Comparison of ENCODE assay signal across 15 cellular contexts in genomic region chr17:74054249-74054648, GRCh38.
DNase-seq lines count a peak whose midpoint lies in the region; ATAC-seq and TF ChIP-seq lines count a peak whose summit lies in the region.
"Had no signal": no experiment of that assay in that cellular context is flagged by ENCODE, and none has a peak within 500 bp of the region (broad histone marks: within the 10 kb centered on the region; RNA-seq: fewer than 3 reads in every experiment).

No MANE protein-coding gene starts in this region.

- no CpG with 5 or more reads among the region's 4 CpGs for WGBS in H9 (ENCODE audit: extremely low coverage, insufficient read length, low lambda C conversion rate)
- 80 to 87% methylated on average over 2 to 4 of the region's 4 CpGs for WGBS in endodermal cell (ENCODE audit: insufficient coverage in 1 of 2, insufficient read length in 1 of 2), 2 experiments
- WGBS in neuronal stem cell (ENCODE audit: extremely low coverage in 2 of 2, insufficient read length in 2 of 2, insufficient replicate concordance in 1 of 2), 2 donors: no CpG with 5 or more reads among the region's 4 CpGs

- H3K18ac ChIP-seq in H9 (ENCODE audit: insufficient read length, low read depth, low read length): peak overlapping the region; percentile 19
- peak overlapping the region; percentile 22 for H3K18ac ChIP-seq in neuronal stem cell (ENCODE audit: low read length)

- H3K79me1 ChIP-seq in H9 (ENCODE audit: insufficient read depth, low read depth, low read length, poor library complexity, severe bottlenecking) (no peaks in the 10 kb centered on the region), neuronal stem cell (ENCODE audit: low read depth, low read length) (no peaks in the 10 kb centered on the region)

- no peaks in the 10 kb centered on the region for H3K9me3 ChIP-seq in H9 (ENCODE audit: control insufficient read depth, low read depth, low read length)
- H3K9me3 ChIP-seq in endodermal cell (ENCODE audit: control insufficient read depth, low read length): peaks cover 5% of the 10 kb centered on the region
- H3K9me3 ChIP-seq in neuronal stem cell (replicated peaks in 1 of 2; ENCODE audit: control insufficient read depth in 2 of 2, insufficient read depth in 1 of 2, low read depth in 1 of 2, low read length in 2 of 2): peaks cover 0 to 2% of the 10 kb centered on the region in 2 donors
- H3K9me3 ChIP-seq in naive thymus-derived CD4-positive, alpha-beta T cell (ENCODE audit: control insufficient read depth in 2 of 3, low read length in 3 of 3): no peaks in the 10 kb centered on the region
- H3K9me3 ChIP-seq: Caco-2 had no signal

- H4K5ac ChIP-seq in H9 (ENCODE audit: insufficient read length, low read depth, low read length): no peak overlapping the region

- H3K9me3 Mint-ChIP-seq in H9 (peaks cover 4 to 6% of the 10 kb centered on the region in 2 experiments; a peak in 2 of 5 replicates), endodermal cell (no peaks in the 10 kb centered on the region)
- no peaks in the 10 kb centered on the region for H3K9me3 Mint-ChIP-seq in naive thymus-derived CD4-positive, alpha-beta T cell
- H3K9me3 Mint-ChIP-seq: CD4-positive, alpha-beta memory T cell had no signal

- no peak overlapping the region for H2BK15ac ChIP-seq in H9 (ENCODE audit: low read depth, low read length)
- no peak overlapping the region for H2BK15ac ChIP-seq in neuronal stem cell (ENCODE audit: low read length)

- CTCF ChIA-PET in naive thymus-derived CD4-positive, alpha-beta T cell (lab: Charles Lee): no interaction called here

- H3K4me3 ChIP-seq in endodermal cell (ENCODE audit: low read length): no peak overlapping the region
- H3K4me3 ChIP-seq in neuronal stem cell (ENCODE audit: low read length in 2 of 2): no peak overlapping the region
- no peak overlapping the region for H3K4me3 ChIP-seq in naive thymus-derived CD4-positive, alpha-beta T cell (ENCODE audit: low read length)
- H3K4me3 ChIP-seq: GM23338 had no signal

- H4K20me1 ChIP-seq in H9 (ENCODE audit: control insufficient read depth, insufficient read depth, insufficient read length): no peaks in the 10 kb centered on the region

- H3K36me3 ChIP-seq in endodermal cell (ENCODE audit: control insufficient read depth, insufficient read depth, low read length) (no peaks in the 10 kb centered on the region), neuronal stem cell (replicated peaks in 1 of 2; ENCODE audit: control insufficient read depth in 2 of 2, insufficient read depth in 2 of 2, low read length in 2 of 2) (no peaks in the 10 kb centered on the region)
- no peaks in the 10 kb centered on the region for H3K36me3 ChIP-seq in naive thymus-derived CD4-positive, alpha-beta T cell (ENCODE audit: control insufficient read depth in 2 of 3, insufficient read depth in 3 of 3, low read length in 3 of 3)

- no peak overlapping the region for H2BK5ac ChIP-seq in H9 (ENCODE audit: insufficient read length, low read length)
- no peak overlapping the region for H2BK5ac ChIP-seq in neuronal stem cell (ENCODE audit: low read length)

- POLR2A ChIA-PET in naive thymus-derived CD4-positive, alpha-beta T cell (lab: Charles Lee): no interaction called here

- intact Hi-C loops in naive thymus-derived CD4-positive, alpha-beta T cell (cut with micrococcal nuclease): no loop called here

- H3K27me3 ChIP-seq in H9 (ENCODE audit: insufficient read depth, low read length): no peaks in the 10 kb centered on the region
- H3K27me3 ChIP-seq in endodermal cell (ENCODE audit: control insufficient read depth, insufficient read depth, low read length, poor library complexity, severe bottlenecking): no peaks in the 10 kb centered on the region
- peaks cover 0 to 19% (median 0%) of the 10 kb centered on the region in 3 experiments for H3K27me3 ChIP-seq in neuronal stem cell (ENCODE audit: control insufficient read depth in 3 of 3, insufficient read depth in 3 of 3, low read depth in 1 of 3, low read length in 3 of 3)
- no peaks in the 10 kb centered on the region for H3K27me3 ChIP-seq in naive thymus-derived CD4-positive, alpha-beta T cell (ENCODE audit: control insufficient read depth in 2 of 2, insufficient read depth in 2 of 2, low read length in 2 of 2)

- H3K23ac ChIP-seq in H9 (ENCODE audit: insufficient read length, low read depth, low read length) (no peak overlapping the region), neuronal stem cell (ENCODE audit: low read depth, low read length, poor library complexity) (no peak overlapping the region)

- peaks cover 11 to 39% of the 10 kb centered on the region in 2 experiments for H3K4me1 Mint-ChIP-seq in H9
- H3K4me1 Mint-ChIP-seq in endodermal cell: peaks cover 18% of the 10 kb centered on the region
- no peaks in the 10 kb centered on the region for H3K4me1 Mint-ChIP-seq in naive thymus-derived CD4-positive, alpha-beta T cell
- H3K4me1 Mint-ChIP-seq: CD4-positive, alpha-beta memory T cell had no signal

- H3K4ac ChIP-seq in H9 (ENCODE audit: low read depth, low read length) (no peak overlapping the region), neuronal stem cell (ENCODE audit: low read length) (no peak overlapping the region)

- no peak overlapping the region for H3K9ac ChIP-seq in H9 (ENCODE audit: extremely low read depth, insufficient read length, low read length)
- no peak overlapping the region for H3K9ac ChIP-seq in endodermal cell (ENCODE audit: extremely low read depth, low read length, poor library complexity, severe bottlenecking)
- H3K9ac ChIP-seq in neuronal stem cell (ENCODE audit: low read depth, low read length, poor library complexity): no peak overlapping the region

- H3K36me3 Mint-ChIP-seq in H9 (ENCODE audit: insufficient read depth in 1 of 3, low read depth in 3 of 3) (peaks cover 0 to 6% (median 1%) of the 10 kb centered on the region in 3 experiments; a peak in 2 of 7 replicates), endodermal cell (ENCODE audit: low read depth) (no peaks in the 10 kb centered on the region)
- no peaks in the 10 kb centered on the region for H3K36me3 Mint-ChIP-seq in naive thymus-derived CD4-positive, alpha-beta T cell
- H3K36me3 Mint-ChIP-seq: CD4-positive, alpha-beta memory T cell had no signal

- H3K56ac ChIP-seq in H9 (ENCODE audit: insufficient read length, low read depth, low read length): no peak overlapping the region

- no peak overlapping the region for H4K8ac ChIP-seq in H9 (replicated peaks; ENCODE audit: insufficient read length, low read depth, low read length)
- H4K8ac ChIP-seq in neuronal stem cell (ENCODE audit: low read depth, low read length): no peak overlapping the region

- H3K27me3 Mint-ChIP-seq in H9 (ENCODE audit: low read depth) (peaks cover 21% of the 10 kb centered on the region), endodermal cell (ENCODE audit: insufficient read depth) (peaks cover 2% of the 10 kb centered on the region)
- H3K27me3 Mint-ChIP-seq in naive thymus-derived CD4-positive, alpha-beta T cell: peaks cover 16 to 41% (median 27%) of the 10 kb centered on the region in 5 donors

- no peak overlapping the region for H2BK120ac ChIP-seq in H9 (ENCODE audit: low read depth, low read length, poor library complexity, severe bottlenecking)
- H2BK120ac ChIP-seq in neuronal stem cell (ENCODE audit: low read depth, low read length): no peak overlapping the region

- DNase-seq in NCI-H82 (lab: John Stamatoyannopoulos, UW): peak; percentile 49
- no peak for DNase-seq in NCI-H82 treated with DMSO at 0.1 percent for 48 hours (lab: John Stamatoyannopoulos, UW; ENCODE audit: unreplicated experiment)
- DNase-seq in H9: no peak
- no peak for DNase-seq in endodermal cell
- DNase-seq in neuronal stem cell (ENCODE audit: low spot score): no peak
- DNase-seq in naive thymus-derived CD4-positive, alpha-beta T cell: no peak
- no peak for DNase-seq in DMS79 treated with DMSO at 0.1 percent for 48 hours (lab: John Stamatoyannopoulos, UW)
- DNase-seq: 8988T; C1 segment of cervical spinal cord; Caco-2; CD4-positive, alpha-beta memory T cell; DMS53; DND-41; HCEC 1CT had no signal

- H3K14ac ChIP-seq in H9 (ENCODE audit: insufficient read depth, low read length) (no peak overlapping the region), neuronal stem cell (ENCODE audit: low read length) (no peak overlapping the region)

- no peak overlapping the region for H3T11ph ChIP-seq in H9 (ENCODE audit: low read length)

- no peaks in the 10 kb centered on the region; the same call in 1 of the 2 replicates for H3K79me2 ChIP-seq in H9 (ENCODE audit: insufficient read depth, low read length)

- H2AFZ ChIP-seq in H9 (ENCODE audit: low read length) (no peak overlapping the region), neuronal stem cell (ENCODE audit: low read length) (no peak overlapping the region)
- H2AFZ ChIP-seq: GM23338 had no signal

- H3K4me3 Mint-ChIP-seq in H9 (no peak overlapping the region), endodermal cell (no peak overlapping the region)
- no peak overlapping the region for H3K4me3 Mint-ChIP-seq in naive thymus-derived CD4-positive, alpha-beta T cell
- H3K4me3 Mint-ChIP-seq: CD4-positive, alpha-beta memory T cell; GM23338 had no signal

- TF ChIP-seq CTCF in H9 (conservative IDR thresholded peaks at IDR 0.05): no peak
- TF ChIP-seq CTCF in endodermal cell (conservative IDR thresholded peaks at IDR 0.05): no peak

- no peaks in the 10 kb centered on the region for H3K23me2 ChIP-seq in H9 (ENCODE audit: insufficient read length, low read depth, low read length, poor library complexity, severe bottlenecking)

- H3K4me1 ChIP-seq in H9 (ENCODE audit: insufficient read depth, low read length): no peaks in the 10 kb centered on the region
- peaks cover 17% of the 10 kb centered on the region for H3K4me1 ChIP-seq in endodermal cell (ENCODE audit: control insufficient read depth, insufficient read depth, low read length)
- H3K4me1 ChIP-seq in neuronal stem cell (ENCODE audit: control insufficient read depth in 2 of 2, insufficient read depth in 1 of 2, low read depth in 1 of 2, low read length in 2 of 2): peaks cover 0 to 8% of the 10 kb centered on the region in 2 donors
- no peaks in the 10 kb centered on the region for H3K4me1 ChIP-seq in naive thymus-derived CD4-positive, alpha-beta T cell (ENCODE audit: control insufficient read depth in 2 of 2, insufficient read depth in 2 of 2, low read length in 2 of 2)
- H3K4me1 ChIP-seq: Caco-2 had no signal

- H2AK5ac ChIP-seq in H9 (ENCODE audit: insufficient read length, low read length): no peak overlapping the region
- H2AK5ac ChIP-seq in neuronal stem cell (ENCODE audit: low read depth, low read length): no peak overlapping the region

- H3K27ac ChIP-seq in H9 (ENCODE audit: insufficient read length, low read depth, low read length) (no peak overlapping the region), endodermal cell (ENCODE audit: low read depth, low read length) (no peak overlapping the region), neuronal stem cell (replicated peaks; ENCODE audit: low read length) (no peak overlapping the region)
- no peak overlapping the region for H3K27ac ChIP-seq in naive thymus-derived CD4-positive, alpha-beta T cell (ENCODE audit: low read depth, low read length)

- H2BK12ac ChIP-seq in H9 (ENCODE audit: insufficient read length, low read depth, low read length): no peak overlapping the region
- no peak overlapping the region for H2BK12ac ChIP-seq in neuronal stem cell (ENCODE audit: low read length)

- no peak for ATAC-seq in naive thymus-derived CD4-positive, alpha-beta T cell

- H3K4me2 ChIP-seq in H9 (ENCODE audit: insufficient read depth, insufficient read length, low read length): no peak overlapping the region
- H3K4me2 ChIP-seq in neuronal stem cell (ENCODE audit: insufficient read depth, low read length, poor library complexity, severe bottlenecking): no peak overlapping the region
- H3K4me2 ChIP-seq: GM23338 had no signal

- H2BK20ac ChIP-seq in H9 (ENCODE audit: low read depth, low read length, poor library complexity, severe bottlenecking): no peak overlapping the region

- H3K27ac Mint-ChIP-seq in H9: peak overlapping the region in 1 of 3 experiments; percentile 55; a peak in 1 of 7 replicates
- peak overlapping the region; percentile 55 for H3K27ac Mint-ChIP-seq in endodermal cell
- no peak overlapping the region for H3K27ac Mint-ChIP-seq in naive thymus-derived CD4-positive, alpha-beta T cell
- H3K27ac Mint-ChIP-seq: CD4-positive, alpha-beta memory T cell; GM23338 had no signal

- H4K91ac ChIP-seq in H9 (ENCODE audit: insufficient read length, low read depth, low read length) (no peak overlapping the region), neuronal stem cell (ENCODE audit: low read depth, low read length, poor library complexity) (no peak overlapping the region)
